ENCODE assay signal across 9 cellular contexts in genomic region chr2:127226520-127227263, GRCh38. TPM values are rescaled to one million over a fixed set of nuclear protein-coding genes. Genes with fewer than 3 reads are reported as not detected.
DNase-seq lines count a peak whose midpoint lies in the region; ATAC-seq, FAIRE-seq and TF ChIP-seq lines count a peak whose summit lies in the region.
"Had no signal": no experiment of that assay in that cellular context is flagged by ENCODE, and none has a peak within 500 bp of the region (broad histone marks: within the 10 kb centered on the region; RNA-seq: fewer than 3 reads in every experiment).

No MANE protein-coding gene starts in this region.

- peak overlapping the region in 1 of 2 donors; percentile 18 for H3K27ac Mint-ChIP-seq in stimulated activated naive CD8-positive, alpha-beta T cell treated with anti-CD3 and anti-CD28 coated beads, Interleukin-15, amount 100 ng/mL, for 72 hours

- no peak overlapping the region for H2AK5ac ChIP-seq in neuronal stem cell (ENCODE audit: low read depth, low read length)

- POLR2A ChIA-PET in A549 (lab: Yijun Ruan, JAX), result no interaction called here

- no peak overlapping the region for H4K91ac ChIP-seq in neuronal stem cell (ENCODE audit: low read depth, low read length, poor library complexity)

- H2BK15ac ChIP-seq in neuronal stem cell (ENCODE audit: low read length), result no peak overlapping the region

- H3K9me3 ChIP-seq in A549 (0 out of 3 replicates have a peak, but pooled peaks cover 3% of the 10 kb centered on the region), SK-N-MC (ENCODE audit: low read depth, low read length) (no peaks in the 10 kb centered on the region), neuronal stem cell (replicated peaks in 1 of 2; ENCODE audit: control insufficient read depth in 2 of 2, insufficient read depth in 1 of 2, low read depth in 1 of 2, low read length in 2 of 2) (peaks cover 0 to 3% of the 10 kb centered on the region in 2 donors)

- TF ChIP-seq POLR2A in A549 (IDR thresholded peaks at IDR 0.05; ENCODE audit: low read length), result no peak

- H3K9ac ChIP-seq in SK-N-MC (ENCODE audit: insufficient read length), result no peak overlapping the region
- no peak overlapping the region for H3K9ac ChIP-seq in neuronal stem cell (ENCODE audit: low read depth, low read length, poor library complexity)

- H3K27me3 ChIP-seq in foreskin keratinocyte (peaks cover 5% of the 10 kb centered on the region), neuronal stem cell (ENCODE audit: control insufficient read depth in 3 of 3, insufficient read depth in 3 of 3, low read depth in 1 of 3, low read length in 3 of 3) (no peaks in the 10 kb centered on the region)

- H2BK5ac ChIP-seq in neuronal stem cell (ENCODE audit: low read length), result no peak overlapping the region

- peak in 1 of 2 experiments; percentile 8; a peak in 2 of 5 replicates for TF ChIP-seq RAD21 in A549 (conservative IDR thresholded peaks at IDR 0.05 in 1 of 2, IDR thresholded peaks at IDR 0.05 in 1 of 2)

- no peak overlapping the region for H3K4ac ChIP-seq in neuronal stem cell (ENCODE audit: low read length)

- H3K4me2 ChIP-seq in A549 (peak overlapping the region; percentile 84), neuronal stem cell (ENCODE audit: insufficient read depth, low read length, poor library complexity, severe bottlenecking) (no peak overlapping the region)

- TF ChIP-seq CTCF in A549 (IDR thresholded peaks at IDR 0.05) (no peak), foreskin keratinocyte (conservative IDR thresholded peaks at IDR 0.05) (no peak)

- FAIRE-seq in A549 (lab: Jason Lieb, UNC), result no peak
- FAIRE-seq: GM18507 had no signal

- H3K4me1 Mint-ChIP-seq in stimulated activated naive CD8-positive, alpha-beta T cell treated with anti-CD3 and anti-CD28 coated beads, Interleukin-15, amount 100 ng/mL, for 72 hours, result peaks cover 13% of the 10 kb centered on the region

- ATAC-seq in A549 (peak; percentile 94 to 95), GM18873 (IDR thresholded peaks at IDR 0.05; ENCODE audit: low FRiP score, unreplicated experiment) (peak; percentile 85), HG03432 (IDR thresholded peaks at IDR 0.05; ENCODE audit: unreplicated experiment) (peak; percentile 95), foreskin keratinocyte (peak; percentile 95)
- peak; percentile 94 for ATAC-seq in stimulated activated naive CD8-positive, alpha-beta T cell treated with anti-CD3 and anti-CD28 coated beads, Interleukin-15, amount 100 ng/mL, for 72 hours

- H3K27ac ChIP-seq in A549, result peak overlapping the region; percentile 66 to 75; a peak in 5 of 6 replicates
- peak overlapping the region; percentile 58; the same call in 1 of the 2 replicates for H3K27ac ChIP-seq in SK-N-MC
- H3K27ac ChIP-seq in foreskin keratinocyte, result peak overlapping the region; percentile 18
- no peak overlapping the region for H3K27ac ChIP-seq in neuronal stem cell (replicated peaks; ENCODE audit: low read length)

- peaks cover 51% of the 10 kb centered on the region for H3K27me3 Mint-ChIP-seq in stimulated activated naive CD8-positive, alpha-beta T cell treated with anti-CD3 and anti-CD28 coated beads, Interleukin-15, amount 100 ng/mL, for 72 hours

- peaks cover 4 to 15% of the 10 kb centered on the region in 2 donors for H3K9me3 Mint-ChIP-seq in stimulated activated naive CD8-positive, alpha-beta T cell treated with anti-CD3 and anti-CD28 coated beads, Interleukin-15, amount 100 ng/mL, for 72 hours

- H3K14ac ChIP-seq in neuronal stem cell (ENCODE audit: low read length), result no peak overlapping the region

- H3K4me1 ChIP-seq in A549 (peaks cover 47% of the 10 kb centered on the region), foreskin keratinocyte (no peaks in the 10 kb centered on the region), neuronal stem cell (ENCODE audit: control insufficient read depth in 2 of 2, insufficient read depth in 1 of 2, low read depth in 1 of 2, low read length in 2 of 2) (no peaks in the 10 kb centered on the region)

- H2BK12ac ChIP-seq in neuronal stem cell (ENCODE audit: low read length), result no peak overlapping the region

- no peak overlapping the region for H2AFZ ChIP-seq in neuronal stem cell (ENCODE audit: low read length)

- WGBS in A549 (ENCODE audit: missing lambda C conversion rate), result 8% methylated on average over 10 of the region's 10 CpGs
- no CpG with 5 or more reads among the region's 10 CpGs for WGBS in neuronal stem cell (ENCODE audit: extremely low coverage in 2 of 2, insufficient read length in 2 of 2, insufficient replicate concordance in 1 of 2), 2 donors

- no peak overlapping the region for H4K8ac ChIP-seq in neuronal stem cell (ENCODE audit: low read depth, low read length)

- H3K23ac ChIP-seq in neuronal stem cell (ENCODE audit: low read depth, low read length, poor library complexity), result no peak overlapping the region

- H3K18ac ChIP-seq in neuronal stem cell (ENCODE audit: low read length), result no peak overlapping the region

- H3K4me3 Mint-ChIP-seq in stimulated activated naive CD8-positive, alpha-beta T cell treated with anti-CD3 and anti-CD28 coated beads, Interleukin-15, amount 100 ng/mL, for 72 hours, result peak overlapping the region; percentile 47 to 77

- no peak overlapping the region for H2BK120ac ChIP-seq in neuronal stem cell (ENCODE audit: low read depth, low read length)

- H3K4me3 ChIP-seq in A549 (peak overlapping the region; percentile 24; the same call in 2 of the 3 replicates), SK-N-MC (no peak overlapping the region), neuronal stem cell (ENCODE audit: low read length in 2 of 2) (no peak overlapping the region)

- DNase-seq in A549 (ENCODE audit: low read depth in 1 of 2, low spot score in 1 of 2), result peak; percentile 88 to 97
- no peak for DNase-seq in SK-N-MC (ENCODE audit: low read depth, low spot score)
- DNase-seq in foreskin keratinocyte, result peak; percentile 84 to 88
- DNase-seq in stimulated activated naive CD8-positive, alpha-beta T cell treated with anti-CD3 and anti-CD28 coated beads, Interleukin-15, amount 100 ng/mL, for 72 hours, result peak in 1 of 2 donors; percentile 59
- no peak for DNase-seq in RPMI8226
- DNase-seq in neuronal stem cell (ENCODE audit: low spot score), result no peak

- H3K79me1 ChIP-seq in neuronal stem cell (ENCODE audit: low read depth, low read length), result no peaks in the 10 kb centered on the region

- TF ChIP-seq EP300 in A549 (IDR thresholded peaks at IDR 0.05), result peak; percentile 43 to 52; a peak in 2 of 5 replicates

- CTCF ChIA-PET in A549 (lab: Yijun Ruan, JAX), result interaction anchor here (1.0 kb wide), 1 partner anchor 35 kb away, joined by 3 read pairs; no protein-coding TSS in a partner anchor

- H3K36me3 ChIP-seq in SK-N-MC (ENCODE audit: insufficient read depth, low read length), result no peaks in the 10 kb centered on the region
- no peaks in the 10 kb centered on the region for H3K36me3 ChIP-seq in neuronal stem cell (replicated peaks in 1 of 2; ENCODE audit: control insufficient read depth in 2 of 2, insufficient read depth in 2 of 2, low read length in 2 of 2)

TF ChIP-seq in A549, 52 proteins besides CTCF, POLR2A, EP300 and RAD21 (continues in another document):
- TF ChIP-seq JUNB (IDR thresholded peaks at IDR 0.05) (peak; percentile 86), CEBPB (IDR thresholded peaks at IDR 0.05) (peak in 1 of 2 experiments; percentile 23; a peak in 1 of 4 replicates), BCL3 (IDR thresholded peaks at IDR 0.05) (no peak), ESRRA (IDR thresholded peaks at IDR 0.05; ENCODE audit: borderline replicate concordance, low read length) (no peak), RARB (CRISPR knock-in tag; IDR thresholded peaks at IDR 0.05) (no peak), GATA3 (IDR thresholded peaks at IDR 0.05; ENCODE audit: borderline replicate concordance) (peak; percentile 89; the same call in 1 of the 2 replicates)
- TF ChIP-seq, protein P1, sequence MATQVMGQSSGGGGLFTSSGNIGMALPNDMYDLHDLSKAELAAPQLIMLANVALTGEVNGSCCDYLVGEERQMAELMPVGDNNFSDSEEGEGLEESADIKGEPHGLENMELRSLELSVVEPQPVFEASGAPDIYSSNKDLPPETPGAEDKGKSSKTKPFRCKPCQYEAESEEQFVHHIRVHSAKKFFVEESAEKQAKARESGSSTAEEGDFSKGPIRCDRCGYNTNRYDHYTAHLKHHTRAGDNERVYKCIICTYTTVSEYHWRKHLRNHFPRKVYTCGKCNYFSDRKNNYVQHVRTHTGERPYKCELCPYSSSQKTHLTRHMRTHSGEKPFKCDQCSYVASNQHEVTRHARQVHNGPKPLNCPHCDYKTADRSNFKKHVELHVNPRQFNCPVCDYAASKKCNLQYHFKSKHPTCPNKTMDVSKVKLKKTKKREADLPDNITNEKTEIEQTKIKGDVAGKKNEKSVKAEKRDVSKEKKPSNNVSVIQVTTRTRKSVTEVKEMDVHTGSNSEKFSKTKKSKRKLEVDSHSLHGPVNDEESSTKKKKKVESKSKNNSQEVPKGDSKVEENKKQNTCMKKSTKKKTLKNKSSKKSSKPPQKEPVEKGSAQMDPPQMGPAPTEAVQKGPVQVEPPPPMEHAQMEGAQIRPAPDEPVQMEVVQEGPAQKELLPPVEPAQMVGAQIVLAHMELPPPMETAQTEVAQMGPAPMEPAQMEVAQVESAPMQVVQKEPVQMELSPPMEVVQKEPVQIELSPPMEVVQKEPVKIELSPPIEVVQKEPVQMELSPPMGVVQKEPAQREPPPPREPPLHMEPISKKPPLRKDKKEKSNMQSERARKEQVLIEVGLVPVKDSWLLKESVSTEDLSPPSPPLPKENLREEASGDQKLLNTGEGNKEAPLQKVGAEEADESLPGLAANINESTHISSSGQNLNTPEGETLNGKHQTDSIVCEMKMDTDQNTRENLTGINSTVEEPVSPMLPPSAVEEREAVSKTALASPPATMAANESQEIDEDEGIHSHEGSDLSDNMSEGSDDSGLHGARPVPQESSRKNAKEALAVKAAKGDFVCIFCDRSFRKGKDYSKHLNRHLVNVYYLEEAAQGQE (IDR thresholded peaks at IDR 0.05), result no peak

RNA-seq across cellular contexts. Expression of gene CYP27C1, which starts 6.6 kb away (rescaled TPM):
- polyA plus RNA-seq in A549 (2011; rRNA removed), result 2.2 TPM in 2 replicates
- 1.1 and 1.6 TPM in 2 replicates for polyA plus RNA-seq in A549 (2012; cell fraction: cytosol; rRNA removed)
- 1.8 and 2.8 TPM in 2 replicates for polyA plus RNA-seq in A549 (2012; cell fraction: nucleus; rRNA removed)
- polyA plus RNA-seq in A549 (2017; fragmentation: RNase III; extraction: RNeasy Plus Mini Kit Qiagen cat#74134 plus additional on column Dnase treatment), result 3.0 to 5.5 TPM (median 4.6 TPM) in 3 replicates
- 1.1 and 1.8 TPM in 2 replicates for polyA minus RNA-seq in A549 (2011; rRNA and poly(A)+ RNA removed)
- 5.9 and 6.4 TPM in 2 replicates for total RNA-seq in foreskin keratinocyte
- polyA plus RNA-seq in foreskin keratinocyte, result 4.1 and 5.1 TPM in 2 replicates
- 3.7 TPM for polyA plus RNA-seq in neuronal stem cell (2013, experiment 1 of 2)
- polyA plus RNA-seq in neuronal stem cell (2013, experiment 2 of 2), result 4.0 TPM

Comparison
In these comparisons a context has a peak if more than half of its experiments do, and no peak if none do; other contexts are left out.
1. DNase-seq: peak in A549 (2 of 2) and foreskin keratinocyte (2 of 2); none in SK-N-MC (single experiment), RPMI8226 (single experiment) and neuronal stem cell (single experiment).
2. Peak in every context shown above with its lines, with median percentiles within 50 percentile points of each other: ATAC-seq.